9 cellular contexts compared by ENCODE assay signal in the genomic region with DNA sequence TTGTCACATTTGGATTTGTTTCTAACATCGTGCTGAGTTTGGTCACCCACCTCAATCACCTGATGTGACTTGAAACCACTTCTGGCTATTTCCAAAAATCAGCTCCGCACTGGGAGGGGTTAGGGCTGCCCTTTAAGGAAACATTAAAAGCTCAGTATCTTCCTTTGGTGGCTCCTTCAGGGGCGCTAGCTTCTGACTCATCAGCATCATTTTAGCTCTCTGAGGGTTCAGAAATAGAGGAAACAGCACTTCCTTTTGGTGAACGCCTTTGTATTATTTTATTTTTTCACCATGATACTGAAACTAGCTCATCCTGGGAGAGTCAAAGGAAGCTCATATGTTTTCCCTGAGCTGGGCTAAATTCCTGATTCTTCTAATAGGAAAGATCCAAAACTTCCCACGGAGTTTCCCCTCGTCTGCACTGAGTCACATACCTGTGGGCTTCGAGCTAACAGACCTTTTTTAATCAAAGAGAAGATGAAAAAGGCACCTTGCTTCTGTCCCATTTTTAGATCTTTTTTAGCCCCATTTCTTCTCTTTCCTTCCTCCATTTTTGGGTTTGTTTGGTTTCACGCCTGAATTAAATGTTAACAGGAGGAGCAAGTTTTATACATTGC. TPM values are rescaled to one million over a fixed set of nuclear protein-coding genes. Genes with fewer than 3 reads are reported as not detected.
DNase-seq lines count a peak whose midpoint lies in the region; ATAC-seq, FAIRE-seq and TF ChIP-seq lines count a peak whose summit lies in the region.
"Had no signal": no experiment of that assay in that cellular context is flagged by ENCODE, and none has a peak within 500 bp of the region (broad histone marks: within the 10 kb centered on the region; RNA-seq: fewer than 3 reads in every experiment).

No MANE protein-coding gene starts in this region.

- peak; percentile 90 for ATAC-seq in GM19438 (IDR thresholded peaks at IDR 0.05; ENCODE audit: low read depth, unreplicated experiment)
- peak; percentile 89 for ATAC-seq in HG03457 (IDR thresholded peaks at IDR 0.05; ENCODE audit: unreplicated experiment)
- ATAC-seq in HG02571 (IDR thresholded peaks at IDR 0.05; ENCODE audit: unreplicated experiment): no peak
- ATAC-seq in pancreas: no peak
- no peak for ATAC-seq in HG02970 (IDR thresholded peaks at IDR 0.05; ENCODE audit: low FRiP score, unreplicated experiment)

- H3K27ac ChIP-seq in DOHH2 (ENCODE audit: low read depth, low read length) (no peak overlapping the region), pancreas (no peak overlapping the region)
- H3K27ac ChIP-seq: adrenal gland had no signal

- no peaks in the 10 kb centered on the region for H3K79me2 ChIP-seq in DOHH2 (ENCODE audit: control insufficient read depth, low read length)

- no peaks in the 10 kb centered on the region for H3K9me2 ChIP-seq in DOHH2 (replicated peaks; ENCODE audit: control insufficient read depth, low read length)

- 50 to 66% methylated on average over 8 of the region's 8 CpGs for WGBS in pancreas, 2 donors

- H4K20me1 ChIP-seq in DOHH2 (ENCODE audit: control insufficient read depth, insufficient read depth, low read depth, low read length): no peaks in the 10 kb centered on the region

- intact Hi-C loops in pancreas (cut with DNase I): no loop called here

- H3F3A ChIP-seq in DOHH2 (ENCODE audit: control insufficient read depth, insufficient read depth): no peaks in the 10 kb centered on the region

- H3K27me3 ChIP-seq in DOHH2 (ENCODE audit: control insufficient read depth, low read length): peaks cover 45% of the 10 kb centered on the region
- no peaks in the 10 kb centered on the region for H3K27me3 ChIP-seq in pancreas
- H3K27me3 ChIP-seq: adrenal gland had no signal

- H3K4me3 Mint-ChIP-seq in activated naive CD8-positive, alpha-beta T cell: peak overlapping the region; percentile 61

- H3K4me2 ChIP-seq in DOHH2 (ENCODE audit: low read length): peak overlapping the region; percentile 35

- H3K36me3 ChIP-seq in DOHH2 (ENCODE audit: control insufficient read depth, low read length) (no peaks in the 10 kb centered on the region), pancreas (no peaks in the 10 kb centered on the region)
- H3K36me3 ChIP-seq: adrenal gland had no signal

- H3K36me3 Mint-ChIP-seq in activated naive CD8-positive, alpha-beta T cell: peaks cover 2% of the 10 kb centered on the region

- FAIRE-seq in pancreas (lab: Jason Lieb, UNC): no peak

- H3K4me1 Mint-ChIP-seq in activated naive CD8-positive, alpha-beta T cell (ENCODE audit: low read depth): peaks cover 15% of the 10 kb centered on the region

- H3K4me3 ChIP-seq in DOHH2 (ENCODE audit: low read length) (no peak overlapping the region), pancreas (no peak overlapping the region)
- H3K4me3 ChIP-seq: adrenal gland had no signal

- H3K4me1 ChIP-seq in DOHH2 (ENCODE audit: control insufficient read depth, low read length) (peaks cover 24% of the 10 kb centered on the region), pancreas (no peaks in the 10 kb centered on the region)
- H3K4me1 ChIP-seq: adrenal gland had no signal

- H3K27ac Mint-ChIP-seq in activated naive CD8-positive, alpha-beta T cell: no peak overlapping the region

- H3K9me3 ChIP-seq in DOHH2 (ENCODE audit: control insufficient read depth, insufficient read depth, low read length) (peaks cover 13% of the 10 kb centered on the region; the same call in 1 of the 2 replicates), pancreas (no peaks in the 10 kb centered on the region)

- peaks cover 6% of the 10 kb centered on the region for H3K9me3 Mint-ChIP-seq in activated naive CD8-positive, alpha-beta T cell (ENCODE audit: low read depth)

- DNase-seq in COLO668 (lab: John Stamatoyannopoulos, UW; ENCODE audit: unreplicated experiment) (no peak), pancreas (no peak)

- TF ChIP-seq CTCF in DOHH2 (IDR thresholded peaks at IDR 0.05; ENCODE audit: low read depth, low read length, poor library complexity, severe bottlenecking) (no peak), pancreas (IDR thresholded peaks at IDR 0.05) (no peak)

- peaks cover 3% of the 10 kb centered on the region for H3K27me3 Mint-ChIP-seq in activated naive CD8-positive, alpha-beta T cell

RNA-seq across cellular contexts. Expression of gene ROPN1L, which starts 48.2 kb away (rescaled TPM):
- 1 to 10 TPM in 2 of 6 donors, under 1 TPM in 4; 0.18 to 1.9 (median 0.60) TPM for total RNA-seq in pancreas
- polyA plus RNA-seq in pancreas: 1 to 10 TPM in 1 of 2 donors, under 1 TPM in 1; 0.46 to 1.6 TPM

Comparison
In these comparisons a context has a peak if more than half of its experiments do, and no peak if none do; other contexts are left out.
1. ATAC-seq: peak in GM19438 (single experiment) and HG03457 (single experiment); none in HG02571 (single experiment), pancreas (0 of 4) and HG02970 (single experiment).